35 cellular contexts compared by ENCODE assay signal in genomic region chr3:32620911-32621310, GRCh38.
"Had no signal": no experiment of that assay in that cellular context is flagged by ENCODE, and none has a peak within 500 bp of the region (broad histone marks: within the 10 kb centered on the region; RNA-seq: fewer than 3 reads in every experiment).

No MANE protein-coding gene starts in this region.

- ATAC-seq: activated CD8-positive, alpha-beta T cell treated with anti-CD3 and anti-CD28 coated beads for 36 hours; activated naive CD4-positive, alpha-beta T cell treated with anti-CD3 and anti-CD28 coated beads, Interleukin-2, amount 50 U/mL, for 72 hours; activated T-cell treated with anti-CD3 and anti-CD28 coated beads, Interleukin-2, amount 50 U/mL, for 4 hours; activated T-cell treated with anti-CD3 and anti-CD28 coated beads, Interleukin-2, amount 50 U/mL, for 72 hours; activated T-helper 17 cell treated with anti-CD3 and anti-CD28 coated beads, Interleukin-2, amount 50 U/mL, for 72 hours; body of pancreas had no signal

- H3K4me1 Mint-ChIP-seq: activated B cell treated with CpG ODN at 0.5 μM for 24 hours; activated CD4-positive, alpha-beta T cell treated with anti-CD3 and anti-CD28 coated beads, Interleukin-2, amount 10 ng/mL, durations not matched to agents 24 days and 14 days; activated naive CD8-positive, alpha-beta T cell treated with anti-CD3 and anti-CD28 coated beads for 36 hours; activated T-helper 17 cell treated with anti-CD3 and anti-CD28 coated beads, Interleukin-2, amount 50 U/mL, for 72 hours had no signal

- H3K4me1 ChIP-seq: adrenal gland, body of pancreas, breast epithelium had no signal

- H3K27me3 Mint-ChIP-seq: activated CD4-positive, alpha-beta memory T cell treated with anti-CD3 and anti-CD28 coated beads for 36 hours; activated CD8-positive, alpha-beta T cell treated with anti-CD3 and anti-CD28 coated beads for 36 hours; activated naive CD8-positive, alpha-beta T cell treated with anti-CD3 and anti-CD28 coated beads for 36 hours; activated T-helper 17 cell treated with anti-CD3 and anti-CD28 coated beads, Interleukin-2, amount 50 U/mL, for 72 hours had no signal

- H3K36me3 ChIP-seq: adrenal gland, brain microvascular endothelial cell, breast epithelium had no signal

- DNase-seq: activated B cell treated with CpG ODN at 0.5 μM for 24 hours; activated CD4-positive, alpha-beta memory T cell treated with anti-CD3 and anti-CD28 coated beads for 36 hours; activated CD4-positive, alpha-beta T cell treated with anti-CD3 and anti-CD28 coated beads for 4 hours; activated CD4-positive, alpha-beta T cell treated with anti-CD3 and anti-CD28 coated beads, Interleukin-2, amount 10 ng/mL, durations not matched to agents 24 days and 14 days; activated CD4-positive, alpha-beta T cell treated with anti-CD3 and anti-CD28 coated beads, Interleukin-2, amount 50 U/mL, for 1 hour; activated CD4-positive, alpha-beta T cell treated with anti-CD3 and anti-CD28 coated beads, Interleukin-2, amount 50 U/mL, for 4 hours; activated CD4-positive, CD25-positive, alpha-beta regulatory T cell treated with anti-CD3 and anti-CD28 coated beads, Interleukin-2, amount 50 U/mL, for 72 hours; activated CD8-positive, alpha-beta memory T cell treated with anti-CD3 and anti-CD28 coated beads, Interleukin-2, amount 50 U/mL, for 4 hours; activated CD8-positive, alpha-beta T cell treated with anti-CD3 and anti-CD28 coated beads for 36 hours; activated effector memory CD4-positive, alpha-beta T cell treated with anti-CD3 and anti-CD28 coated beads, Interleukin-2, amount 50 U/mL, for 16 hours; activated gamma-delta T cell treated with Interleukin-2 at 50 U/mL for 16 hours; activated naive CD4-positive, alpha-beta T cell; activated naive CD4-positive, alpha-beta T cell treated with anti-CD3 and anti-CD28 coated beads for 36 hours; activated naive CD4-positive, alpha-beta T cell treated with anti-CD3 and anti-CD28 coated beads, Interleukin-2, amount 50 U/mL, for 16 hours; activated naive CD8-positive, alpha-beta T cell treated with anti-CD3 and anti-CD28 coated beads for 36 hours; activated T-cell treated with anti-CD3 and anti-CD28 coated beads for 4 hours; activated T-cell treated with anti-CD3 and anti-CD28 coated beads, Interleukin-2, amount 50 U/mL, for 1 hour; activated T-cell treated with anti-CD3 and anti-CD28 coated beads, Interleukin-2, amount 50 U/mL, for 4 hours; activated T-cell treated with anti-CD3 and anti-CD28 coated beads, Interleukin-2, amount 50 U/mL, for 72 hours; adrenal gland; amniotic stem cell; aorta; body of pancreas; brain microvascular endothelial cell; central memory CD4-positive, alpha-beta T cell; T-helper 1 cell; T-helper 2 cell; T-helper 9 cell had no signal

- H3K4me3 Mint-ChIP-seq: activated B cell treated with CpG ODN at 0.5 μM for 24 hours; activated CD4-positive, alpha-beta memory T cell treated with anti-CD3 and anti-CD28 coated beads for 36 hours; activated CD4-positive, alpha-beta T cell treated with anti-CD3 and anti-CD28 coated beads, Interleukin-2, amount 10 ng/mL, durations not matched to agents 24 days and 14 days; activated CD8-positive, alpha-beta T cell treated with anti-CD3 and anti-CD28 coated beads for 36 hours; activated naive CD4-positive, alpha-beta T cell treated with anti-CD3 and anti-CD28 coated beads for 36 hours; activated naive CD8-positive, alpha-beta T cell treated with anti-CD3 and anti-CD28 coated beads for 36 hours; activated T-cell treated with anti-CD3 and anti-CD28 coated beads, Interleukin-2, amount 50 U/mL, for 4 hours; activated T-cell treated with anti-CD3 and anti-CD28 coated beads, Interleukin-2, amount 50 U/mL, for 72 hours; activated T-helper 1 cell treated with anti-CD3 and anti-CD28 coated beads, Interleukin-12 subunit alpha, Interleukin-12 subunit beta, Interleukin-2, Interleukin-4 antibody, amounts not matched to agents 30 ng/mL and 10 ng/mL and 1 ng/mL, durations not matched to agents 14 hours and 24 hours and 36 hours; activated T-helper 17 cell treated with anti-CD3 and anti-CD28 coated beads, Interleukin-2, amount 50 U/mL, for 72 hours; T-helper 1 cell treated with Interleukin-12 subunit alpha and Interleukin-12 subunit beta and Interleukin-4 antibody, amounts not matched to agents 30 μg/mL and 1 μg/mL, for 36 hours; T-helper 2 cell treated with Interferon-gamma antibody and Interleukin-4, amounts not matched to agents 5 μg/mL and 100 μg/mL, for 36 hours had no signal

- H3K4me3 ChIP-seq: adrenal gland, body of pancreas, breast epithelium had no signal

- H3K9me3 Mint-ChIP-seq: activated CD4-positive, alpha-beta T cell treated with anti-CD3 and anti-CD28 coated beads, Interleukin-2, amount 10 ng/mL, durations not matched to agents 24 days and 14 days; activated CD8-positive, alpha-beta T cell treated with anti-CD3 and anti-CD28 coated beads for 36 hours; activated naive CD4-positive, alpha-beta T cell treated with anti-CD3 and anti-CD28 coated beads, Interleukin-2, amount 50 U/mL, for 72 hours; activated T-cell treated with anti-CD3 and anti-CD28 coated beads, Interleukin-2, amount 50 U/mL, for 72 hours; activated T-helper 17 cell treated with anti-CD3 and anti-CD28 coated beads, Interleukin-2, amount 50 U/mL, for 72 hours had no signal

- H3K27me3 ChIP-seq: adrenal gland, body of pancreas, brain microvascular endothelial cell, breast epithelium had no signal

- H3K27ac Mint-ChIP-seq: activated B cell treated with CpG ODN at 0.5 μM for 24 hours; activated CD4-positive, alpha-beta memory T cell treated with anti-CD3 and anti-CD28 coated beads for 36 hours; activated CD4-positive, alpha-beta T cell treated with anti-CD3 and anti-CD28 coated beads, Interleukin-2, amount 10 ng/mL, durations not matched to agents 24 days and 14 days; activated CD8-positive, alpha-beta T cell treated with anti-CD3 and anti-CD28 coated beads for 36 hours; activated naive CD4-positive, alpha-beta T cell treated with anti-CD3 and anti-CD28 coated beads for 36 hours; activated naive CD4-positive, alpha-beta T cell treated with anti-CD3 and anti-CD28 coated beads, Interleukin-2, amount 50 U/mL, for 72 hours; activated naive CD8-positive, alpha-beta T cell treated with anti-CD3 and anti-CD28 coated beads for 36 hours; activated T-cell treated with anti-CD3 and anti-CD28 coated beads, Interleukin-2, amount 50 U/mL, for 72 hours; activated T-helper 1 cell treated with anti-CD3 and anti-CD28 coated beads, Interleukin-12 subunit alpha, Interleukin-12 subunit beta, Interleukin-2, Interleukin-4 antibody, amounts not matched to agents 30 ng/mL and 10 ng/mL and 1 ng/mL, durations not matched to agents 14 hours and 24 hours and 36 hours; activated T-helper 17 cell treated with anti-CD3 and anti-CD28 coated beads, Interleukin-2, amount 50 U/mL, for 72 hours; T-helper 1 cell treated with Interleukin-12 subunit alpha and Interleukin-12 subunit beta and Interleukin-4 antibody, amounts not matched to agents 30 μg/mL and 1 μg/mL, for 36 hours; T-helper 2 cell treated with Interferon-gamma antibody and Interleukin-4, amounts not matched to agents 5 μg/mL and 100 μg/mL, for 36 hours had no signal

- H3K9me3 ChIP-seq: adrenal gland, body of pancreas, breast epithelium had no signal

- H3K27ac ChIP-seq: adrenal gland, body of pancreas, brain microvascular endothelial cell, breast epithelium, VCaP had no signal

- H3K36me3 Mint-ChIP-seq: activated CD4-positive, alpha-beta memory T cell treated with anti-CD3 and anti-CD28 coated beads for 36 hours; activated naive CD4-positive, alpha-beta T cell treated with anti-CD3 and anti-CD28 coated beads, Interleukin-2, amount 50 U/mL, for 72 hours had no signal
